Comparison of ENCODE assay signal across 15 cellular contexts in the genomic region with DNA sequence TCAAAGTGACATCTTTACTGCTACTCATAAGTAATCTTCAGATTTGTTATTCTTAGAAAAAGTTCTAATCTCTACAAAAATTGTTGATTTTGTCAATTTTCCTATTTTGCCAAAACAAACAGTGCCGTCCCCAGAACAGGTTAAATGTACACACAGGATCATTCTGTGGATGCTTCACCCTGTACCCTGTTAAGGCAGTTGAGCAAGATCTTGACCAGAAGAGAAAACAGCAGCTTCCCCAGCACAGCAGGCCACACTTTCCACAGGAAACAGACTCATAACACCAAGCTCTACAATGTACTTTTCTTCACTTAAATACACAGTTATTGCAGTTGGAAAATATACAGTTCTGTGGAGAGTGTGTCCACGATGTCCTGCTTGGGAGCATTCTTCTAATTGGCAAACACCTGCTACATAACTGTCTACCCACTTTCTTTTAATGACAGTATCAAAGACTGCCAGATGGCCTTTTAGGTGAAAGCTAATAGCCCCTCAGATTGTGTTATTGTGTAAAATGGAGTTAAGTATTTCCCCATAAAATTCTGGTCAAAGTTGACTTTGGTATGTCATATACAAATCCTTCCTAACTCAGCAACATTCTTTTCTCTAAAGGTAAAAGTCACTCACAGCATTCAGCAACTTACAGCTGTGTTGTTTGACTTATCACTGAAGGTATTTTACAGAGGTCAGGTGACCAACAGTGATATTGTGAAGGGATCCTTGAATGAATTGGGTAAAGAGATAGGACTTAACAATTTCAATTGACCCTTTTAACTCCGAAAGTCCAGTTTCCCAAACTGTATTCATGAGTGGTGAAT.
DNase-seq lines count a peak whose midpoint lies in the region; ATAC-seq and TF ChIP-seq lines count a peak whose summit lies in the region.
"Had no signal": no experiment of that assay in that cellular context is flagged by ENCODE, and none has a peak within 500 bp of the region (broad histone marks: within the 10 kb centered on the region; RNA-seq: fewer than 3 reads in every experiment).

No MANE protein-coding gene starts in this region.

- no peak for TF ChIP-seq CTCF in NB4 (IDR thresholded peaks at IDR 0.05; ENCODE audit: low read depth, low read length)
- TF ChIP-seq CTCF in brain microvascular endothelial cell (IDR thresholded peaks at IDR 0.05; ENCODE audit: low read depth, low read length, missing control alignments) = no peak
- no peak for TF ChIP-seq CTCF in nephron (IDR thresholded peaks at IDR 0.05; ENCODE audit: unreplicated experiment in 3 of 3)

- H3K4me3 ChIP-seq in NB4 (ENCODE audit: low read depth, low read length) (no peak overlapping the region), brain microvascular endothelial cell (ENCODE audit: low read depth, low read length) (no peak overlapping the region)

- ATAC-seq in GM19395 (IDR thresholded peaks at IDR 0.05; ENCODE audit: unreplicated experiment) = no peak

- no peaks in the 10 kb centered on the region for H3K27me3 ChIP-seq in brain microvascular endothelial cell (replicated peaks)

- TF ChIP-seq POLR2A in NB4 (IDR thresholded peaks at IDR 0.05; ENCODE audit: extremely low read depth, insufficient read length) = no peak

- DNase-seq in NCI-H82 (lab: John Stamatoyannopoulos, UW) (peak; percentile 37), NCI-H82 treated with DMSO at 0.1 percent for 48 hours (lab: John Stamatoyannopoulos, UW; ENCODE audit: unreplicated experiment) (no peak), NB4 (ENCODE audit: low read depth) (peak; percentile 14), brain microvascular endothelial cell (peak; percentile 48), DMS79 treated with DMSO at 0.1 percent for 48 hours (lab: John Stamatoyannopoulos, UW) (no peak), NCI-H2107 (lab: John Stamatoyannopoulos, UW) (no peak)
- DNase-seq: activated T-cell treated with anti-CD3 and anti-CD28 coated beads, Interleukin-2, amount 50 U/mL, for 1 hour; DND-41; GOT3; posterior cingulate gyrus; SIG-M5; stimulated activated CD4-positive, alpha-beta T cell treated with anti-CD3 and anti-CD28 coated beads, Interleukin-1b, Interleukin-23, amount 100 ng/mL, for 48 hours had no signal

- peak overlapping the region; percentile 8 for H3K27ac ChIP-seq in brain microvascular endothelial cell

- H3K4me3 Mint-ChIP-seq in nephron = no peak overlapping the region
- H3K4me3 Mint-ChIP-seq: brain had no signal

- peaks cover 31% of the 10 kb centered on the region for H3K36me3 Mint-ChIP-seq in nephron (ENCODE audit: low read depth)

- peak overlapping the region; percentile 25 to 73 (median 57) for H3K27ac Mint-ChIP-seq in nephron

- in situ Hi-C loops in brain microvascular endothelial cell (cut with HindIII; ENCODE audit: low pct_ligation_motif_present, low sequenced_read_pairs) = no loop called here

- H3K36me3 ChIP-seq in brain microvascular endothelial cell (replicated peaks) = peaks cover 24% of the 10 kb centered on the region

- H3K4me1 Mint-ChIP-seq in nephron = peaks cover 17% of the 10 kb centered on the region

- no peaks in the 10 kb centered on the region for H3K27me3 Mint-ChIP-seq in nephron (ENCODE audit: low read depth)
- H3K27me3 Mint-ChIP-seq: brain had no signal

- H3K9me3 Mint-ChIP-seq in nephron = no peaks in the 10 kb centered on the region
- H3K9me3 Mint-ChIP-seq: brain had no signal

Comparison
In these comparisons a context has a peak if more than half of its experiments do, and no peak if none do; other contexts are left out.
1. DNase-seq: peak in NCI-H82 (single experiment), NB4 (single experiment) and brain microvascular endothelial cell (single experiment); none in NCI-H82 treated with DMSO at 0.1 percent for 48 hours (single experiment), DMS79 treated with DMSO at 0.1 percent for 48 hours (single experiment) and NCI-H2107 (single experiment).